In genomic region chr2:215498411-215498810, GRCh38 we compare ENCODE assay signal across 1 cellular context.
TF ChIP-seq lines count a peak whose summit lies in the region.

No MANE protein-coding gene starts in this region.

TF ChIP-seq in HepG2, 621 proteins besides CTCF, POLR2A, EP300 and RAD21 (continued from another document):
- TF ChIP-seq ZHX2 (IDR thresholded peaks at IDR 0.05; ENCODE audit: low read depth) (0 out of 2 replicates have a peak, but pooled peaks have one; percentile 38), ZHX2 (CRISPR knock-in tag; IDR thresholded peaks at IDR 0.05; ENCODE audit: borderline replicate concordance) (no peak), IRF2 (CRISPR knock-in tag; IDR thresholded peaks at IDR 0.05) (peak; percentile 77; the same call in 1 of the 2 replicates), MAX (IDR thresholded peaks at IDR 0.05) (peak; percentile 66; the same call in 1 of the 2 replicates), GATAD2A (CRISPR knock-in tag; IDR thresholded peaks at IDR 0.05) (peak; percentile 90), CEBPG (CRISPR knock-in tag; IDR thresholded peaks at IDR 0.05) (peak; percentile 75), ZNF335 (CRISPR knock-in tag; IDR thresholded peaks at IDR 0.05) (peak; percentile 95), ZBTB38 (CRISPR knock-in tag; IDR thresholded peaks at IDR 0.05) (peak; percentile 99), PATZ1 (CRISPR knock-in tag; IDR thresholded peaks at IDR 0.05) (peak; percentile 31; the same call in 1 of the 2 replicates), CHCHD3 (CRISPR knock-in tag; IDR thresholded peaks at IDR 0.05) (no peak), ZNF34 (CRISPR knock-in tag; IDR thresholded peaks at IDR 0.05; ENCODE audit: borderline replicate concordance) (peak; percentile 99), DMAP1 (CRISPR knock-in tag; IDR thresholded peaks at IDR 0.05) (peak; percentile 49; the same call in 1 of the 2 replicates), ETS1 (CRISPR knock-in tag; IDR thresholded peaks at IDR 0.05) (no peak), FOXK1 (CRISPR knock-in tag; IDR thresholded peaks at IDR 0.05; ENCODE audit: borderline replicate concordance, low read depth) (peak; percentile 88; the same call in 1 of the 2 replicates), MED1 (CRISPR knock-in tag; IDR thresholded peaks at IDR 0.05) (peak; percentile 77), ZNF501 (CRISPR knock-in tag; IDR thresholded peaks at IDR 0.05) (0 out of 2 replicates have a peak, but pooled peaks have one; percentile 43)
